In the genomic region with DNA sequence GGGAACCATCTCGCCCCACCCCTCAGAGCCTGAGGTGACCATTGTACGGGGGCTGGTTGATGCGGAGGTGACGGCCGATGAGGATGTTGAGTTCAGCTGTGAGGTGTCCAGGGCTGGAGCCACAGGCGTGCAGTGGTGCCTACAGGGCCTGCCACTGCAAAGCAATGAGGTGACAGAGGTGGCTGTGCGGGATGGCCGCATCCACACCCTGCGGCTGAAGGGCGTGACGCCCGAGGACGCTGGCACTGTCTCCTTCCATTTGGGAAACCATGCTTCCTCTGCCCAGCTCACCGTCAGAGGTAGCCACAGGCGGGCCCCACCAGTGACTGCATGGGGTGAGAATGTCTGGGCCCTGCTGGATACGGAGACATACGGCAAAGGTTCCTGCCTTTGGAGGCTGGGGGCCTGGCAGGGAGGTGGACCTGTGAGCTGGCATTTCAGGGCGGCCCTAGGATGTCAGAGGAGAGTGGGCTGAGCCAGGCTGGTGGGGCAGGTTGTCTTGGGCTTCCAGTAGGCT, we compare ENCODE assay signal across 1 cellular context.
TF ChIP-seq lines count a peak whose summit lies in the region.

No MANE protein-coding gene starts in this region.

TF ChIP-seq in IMR-90, 13 proteins besides CTCF, POLR2A, EP300 and RAD21 (continued from another document):
- no peak for TF ChIP-seq RFX5 (IDR thresholded peaks at IDR 0.05; ENCODE audit: low read depth, low read length)
- TF ChIP-seq MAZ (IDR thresholded peaks at IDR 0.05; ENCODE audit: borderline replicate concordance, low read depth, low read length), result no peak
- no peak for TF ChIP-seq RCOR1 (IDR thresholded peaks at IDR 0.05; ENCODE audit: insufficient replicate concordance, low read length)
- TF ChIP-seq SMC3 (IDR thresholded peaks at IDR 0.05; ENCODE audit: low read depth, low read length), result no peak
